ENCODE assay signal across 19 cellular contexts in the genomic region with DNA sequence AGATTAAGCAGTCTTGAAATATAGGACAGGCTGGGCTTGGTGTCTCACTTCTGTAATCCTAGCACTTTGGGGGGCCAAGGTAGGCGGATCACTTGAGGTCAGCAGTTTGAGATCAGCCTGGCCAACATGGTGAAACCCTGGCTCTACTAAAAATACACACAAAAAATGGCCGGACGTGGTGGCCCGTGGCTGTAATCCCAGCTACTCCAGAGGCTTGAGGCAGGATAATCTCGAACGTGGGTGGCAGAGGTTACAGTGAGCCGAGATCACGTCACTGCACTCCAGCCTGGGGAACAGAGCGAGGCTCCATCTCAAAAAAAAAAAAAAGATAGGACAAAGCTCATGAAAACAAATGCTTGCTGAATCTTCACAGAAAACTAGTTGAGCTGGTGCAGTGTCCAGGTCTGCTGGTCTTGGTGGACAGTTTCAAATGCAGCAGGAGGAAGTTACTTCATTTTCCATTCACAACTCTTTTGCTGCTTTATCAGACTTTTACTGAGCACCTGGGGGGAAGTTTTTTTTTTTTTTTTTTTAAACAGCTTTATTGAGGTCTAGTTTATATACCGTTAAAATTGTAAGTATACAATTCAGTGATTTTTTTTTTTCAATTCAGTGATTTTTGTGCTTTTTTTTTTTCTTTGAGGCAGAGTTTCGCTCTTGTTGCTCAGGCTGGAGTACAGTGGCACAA. TPM values are rescaled to one million over a fixed set of nuclear protein-coding genes. Genes with fewer than 3 reads are reported as not detected.
"Had no signal": no experiment of that assay in that cellular context is flagged by ENCODE, and none has a peak within 500 bp of the region (broad histone marks: within the 10 kb centered on the region; RNA-seq: fewer than 3 reads in every experiment).

No MANE protein-coding gene starts in this region.

- FAIRE-seq: bronchial epithelial cell, keratinocyte had no signal

- H3K9me3 ChIP-seq: esophagus squamous epithelium, ovary, tibial artery, vagina had no signal

- H3K4me3 ChIP-seq: esophagus squamous epithelium, ovary, skin epidermis, tibial artery, vagina had no signal

- H3K27me3 Mint-ChIP-seq: activated CD8-positive, alpha-beta T cell treated with anti-CD3 and anti-CD28 coated beads for 36 hours; activated naive CD8-positive, alpha-beta T cell treated with anti-CD3 and anti-CD28 coated beads, Interleukin-2, amount 10 ng/mL, durations not matched to agents 7 days and 5 days had no signal

- H3K4me1 Mint-ChIP-seq: activated naive CD8-positive, alpha-beta T cell treated with anti-CD3 and anti-CD28 coated beads, Interleukin-2, amount 10 ng/mL, durations not matched to agents 7 days and 5 days; neural crest cell had no signal

- H3K4me1 ChIP-seq: tibial artery, vagina had no signal

- H3K36me3 ChIP-seq: ovary, tibial artery, vagina had no signal

- H3K27me3 ChIP-seq: esophagus squamous epithelium, foreskin keratinocyte, ovary, tibial artery, vagina had no signal

- H3K27ac Mint-ChIP-seq: activated CD8-positive, alpha-beta T cell treated with anti-CD3 and anti-CD28 coated beads for 36 hours; activated naive CD8-positive, alpha-beta T cell treated with anti-CD3 and anti-CD28 coated beads, Interleukin-2, amount 10 ng/mL, durations not matched to agents 7 days and 5 days; T-helper 2 cell treated with Interferon-gamma antibody and Interleukin-4, amounts not matched to agents 5 μg/mL and 100 μg/mL, for 36 hours had no signal

- DNase-seq: activated CD4-positive, alpha-beta T cell treated with anti-CD3 and anti-CD28 coated beads for 4 hours; activated CD8-positive, alpha-beta memory T cell treated with anti-CD3 and anti-CD28 coated beads, Interleukin-2, amount 50 U/mL, for 48 hours; activated CD8-positive, alpha-beta T cell treated with anti-CD3 and anti-CD28 coated beads for 36 hours; activated naive CD8-positive, alpha-beta T cell treated with anti-CD3 and anti-CD28 coated beads, Interleukin-2, amount 10 ng/mL, durations not matched to agents 7 days and 5 days; aorta; esophagus squamous epithelium; foreskin keratinocyte; head of caudate nucleus; ovary; tibial artery had no signal

- H3K36me3 Mint-ChIP-seq: activated naive CD8-positive, alpha-beta T cell treated with anti-CD3 and anti-CD28 coated beads, Interleukin-2, amount 10 ng/mL, durations not matched to agents 7 days and 5 days had no signal

- ATAC-seq: activated CD8-positive, alpha-beta T cell treated with anti-CD3 and anti-CD28 coated beads for 36 hours; foreskin keratinocyte had no signal

- H3K27ac ChIP-seq: esophagus squamous epithelium, foreskin keratinocyte, ovary, skin epidermis, tibial artery, vagina, VCaP had no signal

- H3K4me3 Mint-ChIP-seq: activated CD8-positive, alpha-beta T cell treated with anti-CD3 and anti-CD28 coated beads for 36 hours; activated naive CD8-positive, alpha-beta T cell treated with anti-CD3 and anti-CD28 coated beads, Interleukin-2, amount 10 ng/mL, durations not matched to agents 7 days and 5 days; neural crest cell; T-helper 2 cell treated with Interferon-gamma antibody and Interleukin-4, amounts not matched to agents 5 μg/mL and 100 μg/mL, for 36 hours had no signal

- H3K9me3 Mint-ChIP-seq: activated CD8-positive, alpha-beta T cell treated with anti-CD3 and anti-CD28 coated beads for 36 hours; activated naive CD8-positive, alpha-beta T cell treated with anti-CD3 and anti-CD28 coated beads, Interleukin-2, amount 10 ng/mL, durations not matched to agents 7 days and 5 days; neural crest cell; T-helper 2 cell treated with Interferon-gamma antibody and Interleukin-4, amounts not matched to agents 5 μg/mL and 100 μg/mL, for 36 hours had no signal

RNA-seq across cellular contexts. Expression of a gene that starts 56.7 kb away (rescaled TPM):
- total RNA-seq: activated CD8-positive, alpha-beta T cell treated with anti-CD3 and anti-CD28 coated beads for 36 hours; activated naive CD8-positive, alpha-beta T cell treated with anti-CD3 and anti-CD28 coated beads, Interleukin-2, amount 10 ng/mL, durations not matched to agents 7 days and 5 days; aorta; bronchial epithelial cell; esophagus squamous epithelium; foreskin keratinocyte; lower leg skin; mesenteric fat pad; neural crest cell; vagina had no signal
- polyA plus RNA-seq: aorta, foreskin keratinocyte, keratinocyte had no signal
